8 cellular contexts compared by ENCODE assay signal in genomic region chr10:130137659-130138478, GRCh38. TPM values are rescaled to one million over a fixed set of nuclear protein-coding genes. Genes with fewer than 3 reads are reported as not detected.
DNase-seq lines count a peak whose midpoint lies in the region; TF ChIP-seq lines count a peak whose summit lies in the region.

No MANE protein-coding gene starts in this region.

- TF ChIP-seq CTCF in C4-2B (conservative IDR thresholded peaks at IDR 0.05) (no peak), Loucy (conservative IDR thresholded peaks at IDR 0.05; ENCODE audit: low read length) (no peak), dorsolateral prefrontal cortex (IDR thresholded peaks at IDR 0.05 in 54 of 56, conservative IDR thresholded peaks at IDR 0.05 in 2 of 56; ENCODE audit: low read depth in 1 of 56, partially characterized antibody in 56 of 56) (no peak), nephron (IDR thresholded peaks at IDR 0.05; ENCODE audit: unreplicated experiment in 3 of 3) (no peak)

- H3K27me3 Mint-ChIP-seq in nephron (ENCODE audit: low read depth), result no peaks in the 10 kb centered on the region

- H3K27ac Mint-ChIP-seq in nephron, result peak overlapping the region; percentile 88 to 95 (median 95)

- H3K4me3 Mint-ChIP-seq in nephron, result peak overlapping the region; percentile 87 to 98 (median 95)

- intact Hi-C loops in dorsolateral prefrontal cortex (cut with DNase I), result loop anchor here in 1 of 2 donors (10.0 kb wide), 1 partner anchor 673 kb away; the partner anchor contains the start of gene MGMT

- no peaks in the 10 kb centered on the region for H3K9me2 ChIP-seq in Loucy (replicated peaks; ENCODE audit: low read depth, low read length)

- peak overlapping the region; percentile 90 for H3K4me2 ChIP-seq in Loucy (ENCODE audit: low read depth, low read length, poor library complexity, severe bottlenecking)

- DNase-seq in dorsolateral prefrontal cortex (no peak), dermis blood vessel endothelial cell (no peak), NCI-H2107 treated with DMSO at 0.1 percent for 48 hours (lab: John Stamatoyannopoulos, UW; ENCODE audit: unreplicated experiment) (no peak), AML-193 (lab: John Stamatoyannopoulos, UW) (no peak), cortex of kidney (lab: John Stamatoyannopoulos, UW) (no peak)

- H3K9me3 ChIP-seq in Loucy (ENCODE audit: insufficient read depth, low read depth, low read length), result no peaks in the 10 kb centered on the region

- peaks cover 65% of the 10 kb centered on the region for H3K79me2 ChIP-seq in Loucy (ENCODE audit: insufficient read depth, low read length)

- peaks cover 33% of the 10 kb centered on the region for H3K4me1 Mint-ChIP-seq in nephron

- H3K36me3 Mint-ChIP-seq in nephron (ENCODE audit: low read depth), result peaks cover 19% of the 10 kb centered on the region

- no peaks in the 10 kb centered on the region for H3K36me3 ChIP-seq in Loucy (ENCODE audit: insufficient read depth, low read length)

- peaks cover 49% of the 10 kb centered on the region for H3K4me1 ChIP-seq in Loucy (ENCODE audit: insufficient read depth, low read length, poor library complexity, severe bottlenecking)

- peaks cover 60% of the 10 kb centered on the region for H4K20me1 ChIP-seq in Loucy (ENCODE audit: insufficient read depth, low read length, poor library complexity, severe bottlenecking)

- H3K4me3 ChIP-seq in Loucy (ENCODE audit: low read length, poor library complexity, severe bottlenecking), result peak overlapping the region; percentile 93
- H3K4me3 ChIP-seq in dorsolateral prefrontal cortex, result peak overlapping the region in 58 of 59 donors; percentile 66 to 100 (median 95)

- H3K27me3 ChIP-seq in Loucy (ENCODE audit: insufficient read depth, low read length, poor library complexity, severe bottlenecking) (no peaks in the 10 kb centered on the region), dorsolateral prefrontal cortex (no peaks in the 10 kb centered on the region)

- no peaks in the 10 kb centered on the region for H3F3A ChIP-seq in Loucy (ENCODE audit: low read depth)

- H3K9me3 Mint-ChIP-seq in nephron, result no peaks in the 10 kb centered on the region

- peak overlapping the region; percentile 95 for H3K27ac ChIP-seq in C4-2B
- H3K27ac ChIP-seq in dorsolateral prefrontal cortex, result no peak overlapping the region

- H3K9ac ChIP-seq in Loucy (ENCODE audit: low read depth, low read length, poor library complexity, severe bottlenecking), result peak overlapping the region; percentile 84

- H2AFZ ChIP-seq in Loucy (ENCODE audit: low read length), result no peak overlapping the region

RNA-seq across cellular contexts. Expression of gene GLRX3, which starts 1.7 kb away (rescaled TPM):
- total RNA-seq in dorsolateral prefrontal cortex (10 to 100 TPM; 29.9 to 60.2 (median 46.6) TPM), dermis blood vessel endothelial cell (98.4 and 120 TPM in 2 replicates)

RNA-seq across cellular contexts. Expression of gene C10orf143, which starts 27.2 kb away (rescaled TPM):
- total RNA-seq in dorsolateral prefrontal cortex (1 to 10 TPM; 1.8 to 9.0 (median 5.0) TPM), dermis blood vessel endothelial cell (0.14 and 1.0 TPM in 2 replicates)
